In the genomic region with DNA sequence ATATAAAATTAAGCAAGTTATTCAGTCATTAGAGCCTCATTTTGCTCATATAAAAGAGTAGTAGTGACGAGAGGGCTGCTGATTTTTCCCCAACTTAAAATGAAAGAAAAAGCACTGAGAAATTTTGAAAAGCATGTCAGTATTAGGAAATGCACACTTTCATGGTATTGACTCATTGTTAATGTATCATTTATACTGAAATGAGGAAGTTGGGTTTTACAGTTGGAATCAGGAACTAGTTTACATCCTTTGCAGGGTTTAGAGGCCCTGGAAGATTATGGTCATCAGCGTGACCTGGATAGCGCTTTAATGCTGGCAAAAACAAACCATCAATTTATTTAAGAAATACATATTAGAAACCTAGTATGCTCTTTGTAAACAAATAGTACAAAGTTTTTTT, we compare ENCODE assay signal across 8 cellular contexts.
A peak's percentile ranks its signal among the peaks of the same experiment; 100 is the strongest.
DNase-seq lines count a peak whose midpoint lies in the region; ATAC-seq and TF ChIP-seq lines count a peak whose summit lies in the region.

No MANE protein-coding gene starts in this region.

- no peaks in the 10 kb centered on the region for H3K9me3 Mint-ChIP-seq in activated CD8-positive, alpha-beta T cell treated with anti-CD3 and anti-CD28 coated beads, Interleukin-2, amount 10 ng/mL, durations not matched to agents 7 days and 5 days (ENCODE audit: insufficient read depth)

- no peak overlapping the region for H3K4me3 Mint-ChIP-seq in activated CD8-positive, alpha-beta T cell treated with anti-CD3 and anti-CD28 coated beads, Interleukin-2, amount 10 ng/mL, durations not matched to agents 7 days and 5 days

- ATAC-seq in GM19328 (IDR thresholded peaks at IDR 0.05; ENCODE audit: unreplicated experiment) = peak; percentile 39
- peak; percentile 75 for ATAC-seq in HG03342 (IDR thresholded peaks at IDR 0.05; ENCODE audit: unreplicated experiment)
- no peak for ATAC-seq in activated CD8-positive, alpha-beta T cell treated with anti-CD3 and anti-CD28 coated beads, Interleukin-2, amount 10 ng/mL, durations not matched to agents 7 days and 5 days
- ATAC-seq in upper lobe of left lung (ENCODE audit: low FRiP score in 2 of 2) = peak in 1 of 2 donors; percentile 85

- POLR2A ChIA-PET in activated CD8-positive, alpha-beta T cell treated with anti-CD3 and anti-CD28 coated beads, Interleukin-2, amount 10 ng/mL, durations not matched to agents 7 days and 5 days (lab: Charles Lee) = no interaction called here

- peak overlapping the region; percentile 36 for H3K4me3 ChIP-seq in ACC112 (ENCODE audit: low read depth, low read length)
- no peak overlapping the region for H3K4me3 ChIP-seq in upper lobe of left lung

- peak overlapping the region; percentile 17 for H3K27ac Mint-ChIP-seq in activated CD8-positive, alpha-beta T cell treated with anti-CD3 and anti-CD28 coated beads, Interleukin-2, amount 10 ng/mL, durations not matched to agents 7 days and 5 days

- H3K36me3 Mint-ChIP-seq in activated CD8-positive, alpha-beta T cell treated with anti-CD3 and anti-CD28 coated beads, Interleukin-2, amount 10 ng/mL, durations not matched to agents 7 days and 5 days (ENCODE audit: low read depth) = no peaks in the 10 kb centered on the region

- TF ChIP-seq CTCF in upper lobe of left lung (IDR thresholded peaks at IDR 0.05) = no peak

- peaks cover 30% of the 10 kb centered on the region for H3K4me1 ChIP-seq in ACC112 (ENCODE audit: control insufficient read depth, insufficient read depth, low read length, unreplicated experiment)
- peaks cover 0 to 11% (median 7%) of the 10 kb centered on the region in 4 donors for H3K4me1 ChIP-seq in upper lobe of left lung

- H3K27ac ChIP-seq in ACC112 (ENCODE audit: low read depth, low read length) (peak overlapping the region; percentile 88), upper lobe of left lung (peak overlapping the region; percentile 11 to 64 (median 30))

- no peak for TF ChIP-seq POLR2A in upper lobe of left lung (IDR thresholded peaks at IDR 0.05)

- no peak for TF ChIP-seq EP300 in upper lobe of left lung (IDR thresholded peaks at IDR 0.05)

- H3K4me1 Mint-ChIP-seq in activated CD8-positive, alpha-beta T cell treated with anti-CD3 and anti-CD28 coated beads, Interleukin-2, amount 10 ng/mL, durations not matched to agents 7 days and 5 days (ENCODE audit: low read depth) = peaks cover 36% of the 10 kb centered on the region

- no peaks in the 10 kb centered on the region for H3K9me3 ChIP-seq in upper lobe of left lung

- CTCF ChIA-PET in activated CD8-positive, alpha-beta T cell treated with anti-CD3 and anti-CD28 coated beads, Interleukin-2, amount 10 ng/mL, durations not matched to agents 7 days and 5 days (lab: Charles Lee) = interaction anchor here (0.9 to 1.1 kb wide), 4 partner anchors 11 to 196 kb away, joined by 3 to 4 read pairs (median 4); no protein-coding TSS in a partner anchor

- no peak for DNase-seq in activated CD8-positive, alpha-beta T cell treated with anti-CD3 and anti-CD28 coated beads, Interleukin-2, amount 10 ng/mL, durations not matched to agents 7 days and 5 days
- no peak for DNase-seq in upper lobe of left lung
- no peak for DNase-seq in HUDEP-2 (lab: John Stamatoyannopoulos, UW; ENCODE audit: unreplicated experiment in 76 of 76)
- no peak for DNase-seq in superior temporal gyrus (ENCODE audit: extremely low spot score)
- no peak for DNase-seq in stimulated activated CD4-positive, alpha-beta T cell treated with anti-CD3 and anti-CD28 coated beads, Interleukin-15, amount 100 ng/mL, for 24 hours

- WGBS in upper lobe of left lung, 2 donors = 47 to 73% methylated on average over 3 of the region's 3 CpGs

- no peaks in the 10 kb centered on the region for H3K27me3 Mint-ChIP-seq in activated CD8-positive, alpha-beta T cell treated with anti-CD3 and anti-CD28 coated beads, Interleukin-2, amount 10 ng/mL, durations not matched to agents 7 days and 5 days (ENCODE audit: low read depth)

- no peaks in the 10 kb centered on the region for H3K27me3 ChIP-seq in ACC112 (ENCODE audit: insufficient read depth, low read length)
- no peaks in the 10 kb centered on the region for H3K27me3 ChIP-seq in upper lobe of left lung

- H3K36me3 ChIP-seq in ACC112 (ENCODE audit: insufficient read depth, low read length) = no peaks in the 10 kb centered on the region
- no peaks in the 10 kb centered on the region for H3K36me3 ChIP-seq in upper lobe of left lung

- peak overlapping the region; percentile 82 for H2AFZ ChIP-seq in ACC112 (ENCODE audit: low read length, unreplicated experiment)

- no peaks in the 10 kb centered on the region for H3K79me2 ChIP-seq in ACC112 (ENCODE audit: control insufficient read depth, insufficient read depth, low read length, unreplicated experiment)
